ENCODE assay signal across 1 cellular context in the genomic region with DNA sequence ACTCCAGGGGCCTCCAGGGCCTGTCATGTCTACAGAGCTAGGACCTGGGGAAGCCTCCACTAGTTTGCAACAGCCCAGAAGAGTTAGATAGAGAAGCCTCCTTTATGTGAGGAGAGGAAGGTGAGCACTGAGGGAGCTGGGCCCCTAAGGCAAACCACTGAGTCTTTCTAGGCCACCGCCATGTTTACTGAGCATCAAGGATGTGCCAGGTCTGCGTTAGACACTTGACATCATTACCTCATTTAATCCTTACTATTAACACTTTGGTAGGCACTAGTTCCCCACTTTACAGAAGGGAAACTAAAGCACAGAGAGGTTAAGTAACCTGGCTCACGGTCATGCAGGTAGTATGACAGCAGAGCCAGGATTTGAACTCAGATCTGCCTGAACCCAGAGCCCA.
TF ChIP-seq lines count a peak whose summit lies in the region.

No MANE protein-coding gene starts in this region.

TF ChIP-seq in HepG2, 621 proteins besides CTCF, POLR2A, EP300 and RAD21:
- no peak for TF ChIP-seq KMT2A (CRISPR knock-in tag; IDR thresholded peaks at IDR 0.05)
- no peak for TF ChIP-seq MXI1 (IDR thresholded peaks at IDR 0.05; ENCODE audit: borderline replicate concordance, low read depth, low read length)
- no peak for TF ChIP-seq ZNF256 (CRISPR knock-in tag; conservative IDR thresholded peaks at IDR 0.05)
- no peak for TF ChIP-seq ZSCAN22 (CRISPR knock-in tag; IDR thresholded peaks at IDR 0.05)
- no peak for TF ChIP-seq ZMYM4 (CRISPR knock-in tag; IDR thresholded peaks at IDR 0.05)
- no peak for TF ChIP-seq ZNF414 (CRISPR knock-in tag; IDR thresholded peaks at IDR 0.05)
- no peak for TF ChIP-seq ZNF383 (CRISPR knock-in tag; IDR thresholded peaks at IDR 0.05; ENCODE audit: borderline replicate concordance)
- TF ChIP-seq FOXO4 (CRISPR knock-in tag; conservative IDR thresholded peaks at IDR 0.05): no peak
- TF ChIP-seq MAFF (IDR thresholded peaks at IDR 0.05; ENCODE audit: low read depth, low read length): no peak
- TF ChIP-seq SOX6 (IDR thresholded peaks at IDR 0.05): no peak
- no peak for TF ChIP-seq SOX6 (CRISPR knock-in tag; IDR thresholded peaks at IDR 0.05)
